ENCODE assay signal across 12 cellular contexts in the genomic region with DNA sequence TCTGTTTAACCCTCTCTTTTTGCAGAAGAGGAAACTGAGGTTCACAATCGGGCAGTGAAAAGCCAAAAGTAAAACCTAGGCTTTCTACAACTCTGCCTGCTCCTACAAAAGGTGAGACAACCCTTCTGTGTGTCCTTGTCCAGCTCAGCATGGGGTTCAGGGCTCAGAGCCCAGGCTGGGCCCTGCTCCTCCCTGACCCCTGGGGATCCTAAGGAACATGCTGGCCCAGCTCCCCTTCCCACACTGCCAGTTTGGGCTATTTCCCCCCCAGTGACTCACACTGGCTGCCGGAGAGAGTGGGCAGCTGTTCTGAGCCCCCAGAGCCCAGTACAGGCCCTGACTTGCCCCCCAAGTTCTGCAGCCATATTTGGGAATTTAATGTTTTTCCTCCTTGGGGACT. TPM values are rescaled to one million over a fixed set of nuclear protein-coding genes. Genes with fewer than 3 reads are reported as not detected.
DNase-seq lines count a peak whose midpoint lies in the region; ATAC-seq, FAIRE-seq and TF ChIP-seq lines count a peak whose summit lies in the region.
"Had no signal": no experiment of that assay in that cellular context is flagged by ENCODE, and none has a peak within 500 bp of the region (broad histone marks: within the 10 kb centered on the region; RNA-seq: fewer than 3 reads in every experiment).

No MANE protein-coding gene starts in this region.

- H3K9me3 Mint-ChIP-seq in natural killer cell = no peaks in the 10 kb centered on the region

- H3K36me3 ChIP-seq in Peyer's patch = no peaks in the 10 kb centered on the region
- peaks cover 0 to 9% (median 0%) of the 10 kb centered on the region in 4 donors for H3K36me3 ChIP-seq in esophagus muscularis mucosa

- peaks cover 0 to 22% (median 0%) of the 10 kb centered on the region in 4 donors for H3K4me1 ChIP-seq in Peyer's patch
- H3K4me1 ChIP-seq in esophagus muscularis mucosa = peaks cover 37 to 55% (median 51%) of the 10 kb centered on the region in 4 donors

- CTCF ChIA-PET in AG04450 (lab: Charles Lee) = interaction anchor here (1.0 to 1.2 kb wide), 2 partner anchors 19 to 138 kb away, joined by 3 to 4 read pairs; no protein-coding TSS in a partner anchor

- POLR2A ChIA-PET in AG04450 (lab: Yijun Ruan, JAX) = interaction anchor here (0.6 to 4.4 kb wide), 2 partner anchors 17 to 148 kb away, joined by 3 to 83 read pairs; a partner anchor contains a TSS

- TF ChIP-seq CTCF in AG04450 (IDR thresholded peaks at IDR 0.05; ENCODE audit: low read depth, low read length) (no peak), Peyer's patch (IDR thresholded peaks at IDR 0.05) (no peak), esophagus muscularis mucosa (IDR thresholded peaks at IDR 0.05) (no peak), natural killer cell (IDR thresholded peaks at IDR 0.05) (no peak)

- peaks cover 28 to 43% of the 10 kb centered on the region in 2 donors for H3K4me1 Mint-ChIP-seq in natural killer cell

- intact Hi-C loops in esophagus muscularis mucosa (cut with DNase I) (no loop called here), natural killer cell (cut with micrococcal nuclease) (loop anchor here (5.0 kb wide), 1 partner anchor 39 kb away; a partner anchor contains a TSS)

- no peak for FAIRE-seq in GM12892 (lab: Jason Lieb, UNC)

- H3K4me3 ChIP-seq in AG04450 (ENCODE audit: low read depth, low read length) (0 out of 2 replicates have a peak overlapping the region, but pooled peaks have one; percentile 25), Peyer's patch (no peak overlapping the region), esophagus muscularis mucosa (no peak overlapping the region)
- H3K4me3 ChIP-seq: skin epidermis had no signal

- 68% methylated on average over 2 of the region's 2 CpGs for WGBS in esophagus muscularis mucosa

- TF ChIP-seq POLR2A in Peyer's patch (IDR thresholded peaks at IDR 0.05) (no peak), esophagus muscularis mucosa (IDR thresholded peaks at IDR 0.05; ENCODE audit: low read depth) (no peak), GM12892 (IDR thresholded peaks at IDR 0.05; ENCODE audit: low read depth, low read length) (no peak)

- DNase-seq in AG04450 (ENCODE audit: low read depth, low spot score) (no peak), Peyer's patch (no peak), esophagus muscularis mucosa (ENCODE audit: extremely low spot score) (no peak), natural killer cell (no peak), GM12892 (ENCODE audit: insufficient read length) (no peak), NCI-H1417 (lab: John Stamatoyannopoulos, UW) (no peak), SKM-1 (lab: John Stamatoyannopoulos, UW; ENCODE audit: unreplicated experiment) (no peak)
- DNase-seq: activated CD8-positive, alpha-beta memory T cell treated with anti-CD3 and anti-CD28 coated beads, Interleukin-2, amount 10 ng/mL, durations not matched to agents 7 days and 5 days; effector CD8-positive, alpha-beta T cell; stimulated activated naive CD4-positive, alpha-beta T cell had no signal

- no peak for TF ChIP-seq EP300 in esophagus muscularis mucosa (IDR thresholded peaks at IDR 0.05)

- H3K36me3 Mint-ChIP-seq in natural killer cell = no peaks in the 10 kb centered on the region
- H3K36me3 Mint-ChIP-seq: activated CD8-positive, alpha-beta memory T cell treated with anti-CD3 and anti-CD28 coated beads, Interleukin-2, amount 10 ng/mL, durations not matched to agents 7 days and 5 days had no signal

- H3K9me3 ChIP-seq in AG04450 (ENCODE audit: control insufficient read depth, insufficient read depth, low read length) = peaks cover 5% of the 10 kb centered on the region; the same call in 1 of the 2 replicates
- H3K9me3 ChIP-seq in Peyer's patch = no peaks in the 10 kb centered on the region
- H3K9me3 ChIP-seq in esophagus muscularis mucosa = no peaks in the 10 kb centered on the region

- peak overlapping the region; percentile 34 to 72 for H3K27ac Mint-ChIP-seq in natural killer cell
- H3K27ac Mint-ChIP-seq: activated CD8-positive, alpha-beta memory T cell treated with anti-CD3 and anti-CD28 coated beads, Interleukin-2, amount 10 ng/mL, durations not matched to agents 7 days and 5 days had no signal

- no peaks in the 10 kb centered on the region for H3K27me3 Mint-ChIP-seq in natural killer cell (ENCODE audit: low read depth in 2 of 2)

- H3K27ac ChIP-seq in AG04450 (ENCODE audit: low read depth, low read length) = peak overlapping the region; percentile 87
- peak overlapping the region in 3 of 4 donors; percentile 8 to 50 (median 22) for H3K27ac ChIP-seq in Peyer's patch
- peak overlapping the region; percentile 16 to 97 (median 70) for H3K27ac ChIP-seq in esophagus muscularis mucosa (replicated peaks in 1 of 4)

- peak overlapping the region; percentile 62 for H3K4me3 Mint-ChIP-seq in natural killer cell
- H3K4me3 Mint-ChIP-seq: activated CD8-positive, alpha-beta memory T cell treated with anti-CD3 and anti-CD28 coated beads, Interleukin-2, amount 10 ng/mL, durations not matched to agents 7 days and 5 days had no signal

- no peak for ATAC-seq in natural killer cell
- no peak for ATAC-seq in HG03139 (IDR thresholded peaks at IDR 0.05; ENCODE audit: unreplicated experiment)
- ATAC-seq: activated CD8-positive, alpha-beta memory T cell treated with anti-CD3 and anti-CD28 coated beads, Interleukin-2, amount 10 ng/mL, durations not matched to agents 7 days and 5 days had no signal

- H3K27me3 ChIP-seq in AG04450 (ENCODE audit: control insufficient read depth, insufficient read depth, low read length) (no peaks in the 10 kb centered on the region), Peyer's patch (no peaks in the 10 kb centered on the region), esophagus muscularis mucosa (no peaks in the 10 kb centered on the region)

RNA-seq across cellular contexts. Expression of a gene that starts 8.9 kb away (rescaled TPM):
- 1.4 and 1.6 TPM in 2 replicates for polyA plus RNA-seq in AG04450 (2011; rRNA removed)
- 2.1 and 2.3 TPM in 2 replicates for polyA minus RNA-seq in AG04450 (2011; rRNA and poly(A)+ RNA removed)
- total RNA-seq in Peyer's patch = 10 to 100 TPM; 15.7 to 44.5 (median 25.6) TPM
- 1 to 10 TPM; 1.3 to 8.7 (median 4.9) TPM for total RNA-seq in esophagus muscularis mucosa
- total RNA-seq in natural killer cell = 10 to 100 TPM; 18.3 to 23.5 (median 21.0) TPM
- 1.1 TPM for polyA plus RNA-seq in GM12892 (2012; ENCODE audit: missing spikeins)

RNA-seq across cellular contexts. Expression of a gene that starts 8.9 kb away (rescaled TPM):
- polyA plus RNA-seq in AG04450 (2011; rRNA removed) = 0.33 and 0.45 TPM in 2 replicates
- polyA minus RNA-seq in AG04450 (2011; rRNA and poly(A)+ RNA removed) = not detected in 2 replicates
- total RNA-seq in Peyer's patch (1 to 10 TPM in 1 of 4 donors, not detected in 3; 5.2 TPM), esophagus muscularis mucosa (1 to 10 TPM in 1 of 4 donors, under 1 TPM in 1, not detected in 2; 0.86 to 3.7 TPM), natural killer cell (1 to 10 TPM; 1.2 to 3.7 (median 1.4) TPM)
- polyA plus RNA-seq in GM12892 (2012; ENCODE audit: missing spikeins) = 3.9 TPM

RNA-seq across cellular contexts. Expression of a gene that starts 17.4 kb away (rescaled TPM):
- polyA plus RNA-seq in AG04450 (2011; rRNA removed) = 196 and 200 TPM in 2 replicates
- polyA minus RNA-seq in AG04450 (2011; rRNA and poly(A)+ RNA removed) = 90.1 and 100 TPM in 2 replicates
- total RNA-seq in Peyer's patch (10 to 100 TPM; 19.1 to 51.2 (median 35.9) TPM), esophagus muscularis mucosa (10 to 100 TPM in 2 of 4 donors, 1 to 10 TPM in 2; 4.2 to 10.9 (median 9.2) TPM), natural killer cell (10 to 100 TPM; 21.7 to 26.1 (median 21.8) TPM)
- polyA plus RNA-seq in GM12892 (2012; ENCODE audit: missing spikeins) = 101 TPM

RNA-seq across cellular contexts. Expression of a gene that starts 40.8 kb away (rescaled TPM):
- polyA plus RNA-seq in AG04450 (2011; rRNA removed) = 45.3 and 53.1 TPM in 2 replicates
- polyA minus RNA-seq in AG04450 (2011; rRNA and poly(A)+ RNA removed) = 45.1 and 47.4 TPM in 2 replicates
- total RNA-seq in Peyer's patch (100 to 1,000 TPM in 3 of 4 donors, 10 to 100 TPM in 1; 89.1 to 140 (median 109) TPM), esophagus muscularis mucosa (10 to 100 TPM; 57.3 to 67.9 (median 63.4) TPM), natural killer cell (100 to 1,000 TPM; 150 to 203 (median 174) TPM)
- polyA plus RNA-seq in GM12892 (2012; ENCODE audit: missing spikeins) = 25.0 TPM

Comparison
In these comparisons a context has a peak if more than half of its experiments do, and no peak if none do; other contexts are left out.
1. H3K27ac ChIP-seq: peak in every context shown above with its lines; median percentile 87 in AG04450; 70 in esophagus muscularis mucosa; 22 in Peyer's patch.